Comparison of ENCODE assay signal across 32 cellular contexts in the genomic region with DNA sequence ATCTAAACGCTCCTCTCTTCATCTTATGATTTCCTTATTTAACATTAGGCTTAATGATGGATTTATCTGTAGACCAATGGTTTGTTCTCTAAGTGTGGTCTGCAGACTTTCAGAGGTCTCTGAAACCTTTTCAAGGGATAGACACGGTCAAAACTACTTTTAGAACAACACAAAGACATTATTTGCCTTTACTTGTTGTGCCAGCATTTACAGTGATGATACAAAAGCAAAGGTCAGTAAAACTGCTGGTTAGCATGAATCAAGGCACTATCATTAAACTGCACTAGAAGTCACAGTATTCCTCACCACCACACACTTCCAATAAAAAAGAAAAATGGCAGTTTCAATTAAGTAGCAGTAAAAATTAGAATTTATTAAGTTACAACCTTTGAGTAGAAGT. TPM values are rescaled to one million over a fixed set of nuclear protein-coding genes. Genes with fewer than 3 reads are reported as not detected.
"Had no signal": no experiment of that assay in that cellular context is flagged by ENCODE, and none has a peak within 500 bp of the region (broad histone marks: within the 10 kb centered on the region; RNA-seq: fewer than 3 reads in every experiment).

No MANE protein-coding gene starts in this region.

- ATAC-seq: activated CD4-positive, CD25-positive, alpha-beta regulatory T cell treated with anti-CD3 and anti-CD28 coated beads, Interleukin-2, amount 50 U/mL, for 24 hours; activated CD8-positive, alpha-beta T cell treated with anti-CD3 and anti-CD28 coated beads for 36 hours; activated T-cell treated with anti-CD3 and anti-CD28 coated beads, Interleukin-2, amount 50 U/mL, for 4 hours; effector memory CD8-positive, alpha-beta T cell; foreskin keratinocyte; gastrocnemius medialis; heart left ventricle; T-helper 17 cell had no signal

- H3K4me3 Mint-ChIP-seq: activated B cell treated with CpG ODN at 0.5 μM for 24 hours; activated CD8-positive, alpha-beta T cell treated with anti-CD3 and anti-CD28 coated beads for 36 hours; activated naive CD4-positive, alpha-beta T cell treated with anti-CD3 and anti-CD28 coated beads for 36 hours; activated naive CD8-positive, alpha-beta T cell; activated T-cell treated with anti-CD3 and anti-CD28 coated beads, Interleukin-2, amount 50 U/mL, for 4 hours; effector memory CD8-positive, alpha-beta T cell; T-helper 17 cell; T-helper 2 cell treated with Interferon-gamma antibody and Interleukin-4, amounts not matched to agents 5 μg/mL and 100 μg/mL, for 36 hours had no signal

- H3K9me3 Mint-ChIP-seq: activated B cell treated with CpG ODN at 0.5 μM for 24 hours; activated CD8-positive, alpha-beta T cell treated with anti-CD3 and anti-CD28 coated beads for 36 hours; activated naive CD4-positive, alpha-beta T cell treated with anti-CD3 and anti-CD28 coated beads for 36 hours; activated T-cell treated with anti-CD3 and anti-CD28 coated beads, Interleukin-2, amount 50 U/mL, for 4 hours; activated T-helper 2 cell treated with anti-CD3 and anti-CD28 coated beads, Interferon-gamma antibody, Interleukin-2, Interleukin-4, amounts not matched to agents 10 μg/mL and 5 μg/mL and 100 μg/mL, durations not matched to agents 14 hours and 24 hours and 36 hours; effector memory CD8-positive, alpha-beta T cell; T-helper 2 cell treated with Interferon-gamma antibody and Interleukin-4, amounts not matched to agents 5 μg/mL and 100 μg/mL, for 36 hours had no signal

- FAIRE-seq: astrocyte, bronchial epithelial cell, colon had no signal

- H3K4me1 Mint-ChIP-seq: activated B cell treated with CpG ODN at 0.5 μM for 24 hours had no signal

- H3K9me3 ChIP-seq: esophagus muscularis mucosa, gastrocnemius medialis, heart left ventricle had no signal

- H3K27me3 ChIP-seq: brain microvascular endothelial cell, esophagus muscularis mucosa, foreskin keratinocyte, gastrocnemius medialis, heart left ventricle had no signal

- H3K4me3 ChIP-seq: esophagus muscularis mucosa, gastrocnemius medialis, heart left ventricle had no signal

- H3K27ac Mint-ChIP-seq: activated B cell treated with CpG ODN at 0.5 μM for 24 hours; activated CD8-positive, alpha-beta T cell treated with anti-CD3 and anti-CD28 coated beads for 36 hours; activated naive CD4-positive, alpha-beta T cell treated with anti-CD3 and anti-CD28 coated beads for 36 hours; activated naive CD8-positive, alpha-beta T cell; activated T-helper 2 cell treated with anti-CD3 and anti-CD28 coated beads, Interferon-gamma antibody, Interleukin-2, Interleukin-4, amounts not matched to agents 10 μg/mL and 5 μg/mL and 100 μg/mL, durations not matched to agents 14 hours and 24 hours and 36 hours; T-helper 17 cell; T-helper 2 cell treated with Interferon-gamma antibody and Interleukin-4, amounts not matched to agents 5 μg/mL and 100 μg/mL, for 36 hours had no signal

- H3K27me3 Mint-ChIP-seq: activated B cell treated with CpG ODN at 0.5 μM for 24 hours; activated CD8-positive, alpha-beta T cell treated with anti-CD3 and anti-CD28 coated beads for 36 hours; activated naive CD8-positive, alpha-beta T cell; effector memory CD8-positive, alpha-beta T cell; T-helper 17 cell had no signal

- H3K4me1 ChIP-seq: esophagus muscularis mucosa, foreskin keratinocyte, heart left ventricle had no signal

- DNase-seq: activated B cell treated with CpG ODN at 0.5 μM for 24 hours; activated CD4-positive, alpha-beta T cell treated with anti-CD3 and anti-CD28 coated beads for 48 hours; activated CD4-positive, alpha-beta T cell treated with anti-CD3 and anti-CD28 coated beads, Interleukin-2, amount 50 U/mL, for 1 hour; activated CD4-positive, alpha-beta T cell treated with anti-CD3 and anti-CD28 coated beads, Interleukin-2, amount 50 U/mL, for 48 hours; activated CD8-positive, alpha-beta memory T cell treated with anti-CD3 and anti-CD28 coated beads for 24 hours; activated CD8-positive, alpha-beta T cell treated with anti-CD3 and anti-CD28 coated beads for 36 hours; activated effector memory CD4-positive, alpha-beta T cell treated with anti-CD3 and anti-CD28 coated beads, Interleukin-2, amount 50 U/mL, for 16 hours; activated naive CD4-positive, alpha-beta T cell treated with anti-CD3 and anti-CD28 coated beads for 36 hours; activated T-cell treated with anti-CD3 and anti-CD28 coated beads, Interleukin-2, amount 50 U/mL, for 4 hours; amniotic stem cell; anterior cingulate cortex; brain microvascular endothelial cell; cortex of kidney; dermis blood vessel endothelial cell; effector CD4-positive, alpha-beta T cell; effector memory CD8-positive, alpha-beta T cell; erythroblast; foreskin keratinocyte; gastrocnemius medialis; glutamatergic neuron; heart left ventricle; T-helper 17 cell; T1000; WERI-Rb-1 had no signal

- H3K27ac ChIP-seq: brain microvascular endothelial cell, esophagus muscularis mucosa, foreskin keratinocyte, gastrocnemius medialis, heart left ventricle, WERI-Rb-1 had no signal

RNA-seq across cellular contexts. Expression of a gene that starts 24.4 kb away (rescaled TPM):
- total RNA-seq: activated B cell treated with CpG ODN at 0.5 μM for 24 hours had no signal
